ENCODE assay signal across 1 cellular context in genomic region chr10:28806481-28806880, GRCh38.
TF ChIP-seq lines count a peak whose summit lies in the region.

No MANE protein-coding gene starts in this region.

TF ChIP-seq in H1, 55 proteins besides CTCF, POLR2A, EP300 and RAD21 (continued from another document):
- TF ChIP-seq CHD7 (IDR thresholded peaks at IDR 0.05; ENCODE audit: insufficient replicate concordance, low read length) (no peak), TAF1 (IDR thresholded peaks at IDR 0.05; ENCODE audit: low read depth, low read length) (no peak), CHD2 (IDR thresholded peaks at IDR 0.05; ENCODE audit: low read length) (no peak), SP1 (IDR thresholded peaks at IDR 0.05; ENCODE audit: low read depth, low read length) (no peak), RNF2 (IDR thresholded peaks at IDR 0.05; ENCODE audit: borderline replicate concordance, low read depth, low read length, missing control alignments, poor library complexity, severe bottlenecking) (no peak), RBBP5 (IDR thresholded peaks at IDR 0.05; ENCODE audit: borderline replicate concordance, low read depth, low read length) (no peak), PHF8 (conservative IDR thresholded peaks at IDR 0.05; ENCODE audit: low read depth, low read length) (no peak), CEBPB (IDR thresholded peaks at IDR 0.05; ENCODE audit: low read depth, low read length) (no peak), KDM1A (IDR thresholded peaks at IDR 0.05; ENCODE audit: borderline replicate concordance, low read length) (no peak), HDAC6 (IDR thresholded peaks at IDR 0.05; ENCODE audit: low read depth, low read length) (no peak), SRF (IDR thresholded peaks at IDR 0.05; ENCODE audit: low read depth, low read length) (no peak), EGR1 (IDR thresholded peaks at IDR 0.05; ENCODE audit: borderline replicate concordance, low read depth, low read length) (no peak), MAX (IDR thresholded peaks at IDR 0.05) (no peak), SP4 (IDR thresholded peaks at IDR 0.05; ENCODE audit: low read length) (no peak)
TF ChIP-seq in H1: peak in this region for 0.
